8 cellular contexts compared by ENCODE assay signal in genomic region chr7:44101966-44102845, GRCh38. TPM values are rescaled to one million over a fixed set of nuclear protein-coding genes. Genes with fewer than 3 reads are reported as not detected.
DNase-seq lines count a peak whose midpoint lies in the region; ATAC-seq and TF ChIP-seq lines count a peak whose summit lies in the region.

No MANE protein-coding gene starts in this region.

- 0 out of 2 replicates have a peak, but pooled peaks cover 2% of the 10 kb centered on the region for H3K36me3 Mint-ChIP-seq in WTC11

- no peaks in the 10 kb centered on the region for H3K9me3 Mint-ChIP-seq in WTC11

- intact Hi-C loops in sciatic nerve (cut with DNase I), result no loop called here

- CTCF ChIA-PET in WTC11 (lab: Charles Lee), result interaction anchor here (0.6 to 1.0 kb wide), 4 partner anchors 36 to 140 kb away, joined by 3 to 4 read pairs (median 3); no protein-coding TSS in a partner anchor

- peak overlapping the region; percentile 16 for H3K4me3 Mint-ChIP-seq in WTC11

- H3K4me1 Mint-ChIP-seq in WTC11, result peaks cover 15% of the 10 kb centered on the region

- DNase-seq in Caki2 (ENCODE audit: low read depth), result peak; percentile 30
- no peak for DNase-seq in WTC11 (ENCODE audit: low spot score)
- DNase-seq in foreskin fibroblast, result peak; percentile 95 to 97
- no peak for DNase-seq in sciatic nerve (ENCODE audit: low spot score)
- no peak for DNase-seq in NCI-H748 (lab: John Stamatoyannopoulos, UW; ENCODE audit: unreplicated experiment)
- no peak for DNase-seq in NK-92 treated with Interleukin-12 subunit alpha and Interleukin-12 subunit beta, amount 100 ng/mL, for 24 hours (lab: John Stamatoyannopoulos, UW)
- no peak for DNase-seq in occipital lobe (lab: John Stamatoyannopoulos, UW)
- no peak for DNase-seq in GOT3 (lab: John Stamatoyannopoulos, UW)

- H3K4me3 ChIP-seq in foreskin fibroblast (ENCODE audit: low read depth in 1 of 2, low read length in 2 of 2), result no peak overlapping the region

- TF ChIP-seq CTCF in WTC11 (IDR thresholded peaks at IDR 0.05), result no peak
- TF ChIP-seq CTCF in foreskin fibroblast (IDR thresholded peaks at IDR 0.05; ENCODE audit: low read depth, low read length), result no peak

- peak overlapping the region; percentile 34; the same call in 1 of the 2 replicates for H3K27ac Mint-ChIP-seq in WTC11

- ATAC-seq in WTC11 (no peak), sciatic nerve (peak; percentile 63)

- in situ Hi-C loops in Caki2 (cut with HindIII; ENCODE audit: low pct_unique_long_range_greater_than_20kb, low sequenced_read_pairs), result no loop called here

- peaks cover 27% of the 10 kb centered on the region for H3K27me3 Mint-ChIP-seq in WTC11 (ENCODE audit: low read depth)

- POLR2A ChIA-PET in WTC11 (lab: Charles Lee), result interaction anchor here (0.6 kb wide), 1 partner anchor 16 kb away, joined by 3 read pairs; no protein-coding TSS in a partner anchor

TF ChIP-seq in WTC11, 78 proteins besides CTCF, POLR2A, EP300 and RAD21:
- TF ChIP-seq PRDM15 (CRISPR knock-in tag; IDR thresholded peaks at IDR 0.05) (no peak), E2F4 (CRISPR knock-in tag; IDR thresholded peaks at IDR 0.05; ENCODE audit: borderline replicate concordance, low read depth) (no peak), ELF4 (CRISPR knock-in tag; IDR thresholded peaks at IDR 0.05; ENCODE audit: low read depth) (no peak)

RNA-seq across cellular contexts. Expression of gene AEBP1, which starts 1.9 kb away (rescaled TPM):
- not detected in 2 replicates for total RNA-seq in Caki2 (2014; rRNA removed; shearing (Covaris generic); ENCODE audit: low replicate concordance)
- total RNA-seq in WTC11 (2021) (50.8 to 55.5 TPM (median 52.4 TPM) in 3 replicates), sciatic nerve (236 TPM), occipital lobe (3.4 TPM)

RNA-seq across cellular contexts. Expression of gene POLM, which starts 19.9 kb away (rescaled TPM):
- 2.6 and 2.9 TPM in 2 replicates for total RNA-seq in Caki2 (2014; rRNA removed; shearing (Covaris generic); ENCODE audit: low replicate concordance)
- 20.9 to 25.3 TPM (median 24.7 TPM) in 3 replicates for total RNA-seq in WTC11 (2021)
- total RNA-seq in sciatic nerve, result 25.6 TPM
- 6.7 TPM for total RNA-seq in occipital lobe

RNA-seq across cellular contexts. Expression of gene POLD2, which starts 21.1 kb away (rescaled TPM):
- 211 and 243 TPM in 2 replicates for total RNA-seq in Caki2 (2014; rRNA removed; shearing (Covaris generic); ENCODE audit: low replicate concordance)
- total RNA-seq in WTC11 (2021) (140 to 154 TPM (median 146 TPM) in 3 replicates), sciatic nerve (67.0 TPM), occipital lobe (49.9 TPM)

RNA-seq across cellular contexts. Expression of gene PGAM2, which starts 36.8 kb away (rescaled TPM):
- total RNA-seq in Caki2 (2014; rRNA removed; shearing (Covaris generic); ENCODE audit: low replicate concordance), result not detected in 2 replicates
- total RNA-seq in WTC11 (2021) (2.4 to 5.6 TPM (median 3.9 TPM) in 3 replicates), sciatic nerve (0.85 TPM), occipital lobe (5.9 TPM)

RNA-seq across cellular contexts. Expression of gene MYL7, which starts 38.9 kb away (rescaled TPM):
- total RNA-seq in Caki2 (2014; rRNA removed; shearing (Covaris generic); ENCODE audit: low replicate concordance), result not detected in 2 replicates
- total RNA-seq in WTC11 (2021), result 0.39 to 1.6 TPM (median 0.90 TPM) in 3 replicates
- not detected for total RNA-seq in sciatic nerve
- total RNA-seq in occipital lobe, result not detected

Comparison
In these comparisons a context has a peak if more than half of its experiments do, and no peak if none do; other contexts are left out.
1. DNase-seq: peak in Caki2 (single experiment) and foreskin fibroblast (2 of 2); none in WTC11 (single experiment), sciatic nerve (single experiment), NCI-H748 (single experiment), NK-92 treated with Interleukin-12 subunit alpha and Interleukin-12 subunit beta, amount 100 ng/mL, for 24 hours (single experiment), occipital lobe (single experiment) and GOT3 (single experiment).
2. RNA of gene AEBP1, which starts 1.9 kb away (total RNA-seq): 236 TPM in sciatic nerve (single experiment) and 50.8 to 55.5 TPM in WTC11; 3.4 TPM in occipital lobe (single experiment) and not detected in Caki2; every median in the first group is over 10 times any median in the second.